Comparison of ENCODE assay signal across 8 cellular contexts in the genomic region with DNA sequence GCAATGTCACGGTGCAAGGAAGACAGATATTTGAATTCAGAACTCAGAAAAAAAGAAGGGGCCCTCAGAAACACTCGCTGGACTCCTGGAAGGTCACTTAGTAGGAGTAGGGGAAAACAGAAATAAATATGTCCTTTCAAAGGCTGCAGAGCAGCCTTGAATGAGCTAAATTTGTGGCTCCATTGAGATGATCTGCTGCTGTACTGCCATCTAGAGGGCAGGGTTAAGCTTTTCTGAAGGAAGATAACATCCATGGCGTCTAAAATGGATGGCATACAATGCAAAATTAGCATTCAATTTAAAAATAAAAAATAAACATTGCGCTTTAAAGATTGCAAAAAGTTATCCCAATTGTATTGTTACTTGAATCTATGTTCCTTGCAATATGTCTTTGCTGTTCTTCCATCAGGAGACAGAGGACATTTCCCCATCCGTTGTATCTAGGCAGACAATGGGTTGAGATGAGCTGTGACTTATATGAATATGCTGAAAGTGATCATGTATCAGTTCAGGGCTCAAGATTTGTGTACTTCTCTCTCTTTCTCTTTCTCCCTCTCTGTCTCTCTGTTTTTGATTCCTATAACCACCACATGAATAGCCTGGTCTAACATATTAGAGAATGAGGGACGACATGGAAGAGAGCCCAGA.
DNase-seq lines count a peak whose midpoint lies in the region; ATAC-seq and TF ChIP-seq lines count a peak whose summit lies in the region.

No MANE protein-coding gene starts in this region.

- H3K4me3 ChIP-seq in psoas muscle = no peak overlapping the region
- no peak overlapping the region for H3K4me3 ChIP-seq in ovary
- H3K4me3 ChIP-seq in effector memory CD4-positive, alpha-beta T cell (ENCODE audit: insufficient read depth, low read depth, low read length, poor library complexity, severe bottlenecking) = no peak overlapping the region

- ATAC-seq in GM18867 (IDR thresholded peaks at IDR 0.05; ENCODE audit: unreplicated experiment) (peak; percentile 96), HG03139 (IDR thresholded peaks at IDR 0.05; ENCODE audit: unreplicated experiment) (peak; percentile 74), psoas muscle (no peak)

- 51 to 57% (median 56%) methylated on average over 6 of the region's 6 CpGs for WGBS in psoas muscle, 3 donors
- 44 to 56% (median 51%) methylated on average over 6 of the region's 6 CpGs for WGBS in ovary, 3 donors

- no peak for TF ChIP-seq POLR2A in ovary (IDR thresholded peaks at IDR 0.05)

- H3K27me3 ChIP-seq in psoas muscle (ENCODE audit: insufficient read depth in 3 of 3, low read length in 2 of 3) (no peaks in the 10 kb centered on the region), ovary (no peaks in the 10 kb centered on the region)
- no peaks in the 10 kb centered on the region for H3K27me3 ChIP-seq in effector memory CD4-positive, alpha-beta T cell (replicated peaks; ENCODE audit: control insufficient read depth, insufficient read depth, low read length, poor library complexity, severe bottlenecking)

- no peak for TF ChIP-seq EP300 in ovary (IDR thresholded peaks at IDR 0.05)

- no peaks in the 10 kb centered on the region for H3K36me3 ChIP-seq in psoas muscle (ENCODE audit: insufficient read depth in 1 of 2, low read depth in 1 of 2)
- no peaks in the 10 kb centered on the region for H3K36me3 ChIP-seq in ovary
- H3K36me3 ChIP-seq in effector memory CD4-positive, alpha-beta T cell (ENCODE audit: control insufficient read depth, insufficient read depth, low read length) = no peaks in the 10 kb centered on the region

- H3K4me1 ChIP-seq in psoas muscle = no peaks in the 10 kb centered on the region
- H3K4me1 ChIP-seq in ovary (ENCODE audit: insufficient read depth) = no peaks in the 10 kb centered on the region
- H3K4me1 ChIP-seq in effector memory CD4-positive, alpha-beta T cell (ENCODE audit: control insufficient read depth, insufficient read depth, low read length, poor library complexity, severe bottlenecking) = no peaks in the 10 kb centered on the region

- DNase-seq in SKM-1 treated with dmso at 0.1 percent for 144 hours (lab: John Stamatoyannopoulos, UW; ENCODE audit: unreplicated experiment) (peak; percentile 41), medulla oblongata (ENCODE audit: extremely low spot score) (peak; percentile 46), psoas muscle (no peak), ovary (no peak)
- no peak for DNase-seq in effector memory CD4-positive, alpha-beta T cell

- intact Hi-C loops in psoas muscle (cut with DNase I) = no loop called here
- intact Hi-C loops in ovary (cut with DNase I) = no loop called here

- no peaks in the 10 kb centered on the region for H3K9me3 ChIP-seq in psoas muscle
- no peaks in the 10 kb centered on the region for H3K9me3 ChIP-seq in ovary
- no peaks in the 10 kb centered on the region for H3K9me3 ChIP-seq in effector memory CD4-positive, alpha-beta T cell (ENCODE audit: control insufficient read depth, low read length)

- H3K27ac ChIP-seq in 22Rv1 (no peak overlapping the region), psoas muscle (no peak overlapping the region), ovary (no peak overlapping the region)
- H3K27ac ChIP-seq in effector memory CD4-positive, alpha-beta T cell (ENCODE audit: insufficient read depth, low read length, poor library complexity, severe bottlenecking) = no peak overlapping the region

- TF ChIP-seq CTCF in 22Rv1 (IDR thresholded peaks at IDR 0.05) = peak; percentile 70
- TF ChIP-seq CTCF in psoas muscle (IDR thresholded peaks at IDR 0.05) = no peak
- no peak for TF ChIP-seq CTCF in ovary (IDR thresholded peaks at IDR 0.05)

Comparison
In these comparisons a context has a peak if more than half of its experiments do, and no peak if none do; other contexts are left out.
1. ATAC-seq: peak in GM18867 (single experiment) and HG03139 (single experiment); none in psoas muscle (0 of 4).
2. DNase-seq: peak in SKM-1 treated with dmso at 0.1 percent for 144 hours (single experiment) and medulla oblongata (single experiment); none in psoas muscle (0 of 2), ovary (0 of 5) and effector memory CD4-positive, alpha-beta T cell (0 of 3).